Comparison of ENCODE assay signal across 1 cellular context in the genomic region with DNA sequence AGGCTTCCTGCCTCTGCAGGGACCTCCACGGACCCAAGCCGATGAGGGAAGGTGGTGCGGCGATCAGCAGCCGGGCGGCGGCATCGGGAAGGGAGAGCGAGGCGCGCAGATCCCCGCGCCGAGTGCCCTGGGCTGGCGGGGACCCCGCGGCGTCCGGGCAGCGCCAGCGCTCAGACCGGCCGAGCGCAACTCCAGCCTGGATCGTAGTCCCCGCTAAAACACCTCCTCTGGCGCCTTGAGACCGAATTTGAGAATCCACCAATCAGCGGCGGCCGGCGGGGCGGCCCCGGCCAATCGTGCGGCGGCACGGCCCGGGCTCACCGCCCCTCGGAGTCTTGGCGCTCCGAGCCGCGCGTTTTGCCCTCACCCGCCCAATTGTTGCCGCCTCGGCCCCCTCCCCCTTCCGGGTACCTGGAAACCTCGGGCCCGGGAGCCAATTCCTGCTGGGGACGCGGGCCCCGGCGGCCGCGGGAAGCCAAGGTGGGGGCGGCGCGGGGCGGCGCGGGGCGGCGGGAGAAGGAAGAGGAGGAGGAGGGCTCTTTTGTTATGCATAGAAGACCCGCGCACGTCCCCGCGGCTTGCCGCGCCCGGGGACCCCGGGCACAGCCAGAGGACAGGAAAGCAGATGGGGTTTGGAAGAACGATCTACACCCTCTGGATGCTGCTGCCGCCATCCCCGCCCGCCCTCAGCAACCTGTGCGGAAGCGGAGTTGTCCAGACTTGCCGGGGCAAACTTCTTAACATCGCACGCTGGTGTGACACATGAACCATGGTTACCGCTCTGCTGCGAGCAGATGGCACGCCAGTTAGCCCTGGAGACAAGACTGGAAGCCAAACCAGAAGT.
TF ChIP-seq lines count a peak whose summit lies in the region.

A gene with protein sequence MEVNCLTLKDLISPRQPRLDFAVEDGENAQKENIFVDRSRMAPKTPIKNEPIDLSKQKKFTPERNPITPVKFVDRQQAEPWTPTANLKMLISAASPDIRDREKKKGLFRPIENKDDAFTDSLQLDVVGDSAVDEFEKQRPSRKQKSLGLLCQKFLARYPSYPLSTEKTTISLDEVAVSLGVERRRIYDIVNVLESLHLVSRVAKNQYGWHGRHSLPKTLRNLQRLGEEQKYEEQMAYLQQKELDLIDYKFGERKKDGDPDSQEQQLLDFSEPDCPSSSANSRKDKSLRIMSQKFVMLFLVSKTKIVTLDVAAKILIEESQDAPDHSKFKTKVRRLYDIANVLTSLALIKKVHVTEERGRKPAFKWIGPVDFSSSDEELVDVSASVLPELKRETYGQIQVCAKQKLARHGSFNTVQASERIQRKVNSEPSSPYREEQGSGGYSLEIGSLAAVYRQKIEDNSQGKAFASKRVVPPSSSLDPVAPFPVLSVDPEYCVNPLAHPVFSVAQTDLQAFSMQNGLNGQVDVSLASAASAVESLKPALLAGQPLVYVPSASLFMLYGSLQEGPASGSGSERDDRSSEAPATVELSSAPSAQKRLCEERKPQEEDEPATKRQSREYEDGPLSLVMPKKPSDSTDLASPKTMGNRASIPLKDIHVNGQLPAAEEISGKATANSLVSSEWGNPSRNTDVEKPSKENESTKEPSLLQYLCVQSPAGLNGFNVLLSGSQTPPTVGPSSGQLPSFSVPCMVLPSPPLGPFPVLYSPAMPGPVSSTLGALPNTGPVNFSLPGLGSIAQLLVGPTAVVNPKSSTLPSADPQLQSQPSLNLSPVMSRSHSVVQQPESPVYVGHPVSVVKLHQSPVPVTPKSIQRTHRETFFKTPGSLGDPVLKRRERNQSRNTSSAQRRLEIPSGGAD (minus strand): TSS at position 209 of the 844 bp plus-strand sequence. CDS start 934 bp downstream, outside the sequence.

TF ChIP-seq in HepG2, 621 proteins besides CTCF, POLR2A, EP300 and RAD21 (continued from another document and continues in another):
- TF ChIP-seq, protein P1, sequence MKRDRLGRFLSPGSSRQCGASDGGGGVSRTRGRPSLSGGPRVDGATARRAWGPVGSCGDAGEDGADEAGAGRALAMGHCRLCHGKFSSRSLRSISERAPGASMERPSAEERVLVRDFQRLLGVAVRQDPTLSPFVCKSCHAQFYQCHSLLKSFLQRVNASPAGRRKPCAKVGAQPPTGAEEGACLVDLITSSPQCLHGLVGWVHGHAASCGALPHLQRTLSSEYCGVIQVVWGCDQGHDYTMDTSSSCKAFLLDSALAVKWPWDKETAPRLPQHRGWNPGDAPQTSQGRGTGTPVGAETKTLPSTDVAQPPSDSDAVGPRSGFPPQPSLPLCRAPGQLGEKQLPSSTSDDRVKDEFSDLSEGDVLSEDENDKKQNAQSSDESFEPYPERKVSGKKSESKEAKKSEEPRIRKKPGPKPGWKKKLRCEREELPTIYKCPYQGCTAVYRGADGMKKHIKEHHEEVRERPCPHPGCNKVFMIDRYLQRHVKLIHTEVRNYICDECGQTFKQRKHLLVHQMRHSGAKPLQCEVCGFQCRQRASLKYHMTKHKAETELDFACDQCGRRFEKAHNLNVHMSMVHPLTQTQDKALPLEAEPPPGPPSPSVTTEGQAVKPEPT (CRISPR knock-in tag; IDR thresholded peaks at IDR 0.05; ENCODE audit: low read depth): no peak
- TF ChIP-seq, protein P2, sequence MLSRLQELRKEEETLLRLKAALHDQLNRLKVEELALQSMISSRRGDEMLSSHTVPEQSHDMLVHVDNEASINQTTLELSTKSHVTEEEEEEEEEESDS (CRISPR knock-in tag; IDR thresholded peaks at IDR 0.05; ENCODE audit: borderline replicate concordance): no peak
- TF ChIP-seq, protein P3, sequence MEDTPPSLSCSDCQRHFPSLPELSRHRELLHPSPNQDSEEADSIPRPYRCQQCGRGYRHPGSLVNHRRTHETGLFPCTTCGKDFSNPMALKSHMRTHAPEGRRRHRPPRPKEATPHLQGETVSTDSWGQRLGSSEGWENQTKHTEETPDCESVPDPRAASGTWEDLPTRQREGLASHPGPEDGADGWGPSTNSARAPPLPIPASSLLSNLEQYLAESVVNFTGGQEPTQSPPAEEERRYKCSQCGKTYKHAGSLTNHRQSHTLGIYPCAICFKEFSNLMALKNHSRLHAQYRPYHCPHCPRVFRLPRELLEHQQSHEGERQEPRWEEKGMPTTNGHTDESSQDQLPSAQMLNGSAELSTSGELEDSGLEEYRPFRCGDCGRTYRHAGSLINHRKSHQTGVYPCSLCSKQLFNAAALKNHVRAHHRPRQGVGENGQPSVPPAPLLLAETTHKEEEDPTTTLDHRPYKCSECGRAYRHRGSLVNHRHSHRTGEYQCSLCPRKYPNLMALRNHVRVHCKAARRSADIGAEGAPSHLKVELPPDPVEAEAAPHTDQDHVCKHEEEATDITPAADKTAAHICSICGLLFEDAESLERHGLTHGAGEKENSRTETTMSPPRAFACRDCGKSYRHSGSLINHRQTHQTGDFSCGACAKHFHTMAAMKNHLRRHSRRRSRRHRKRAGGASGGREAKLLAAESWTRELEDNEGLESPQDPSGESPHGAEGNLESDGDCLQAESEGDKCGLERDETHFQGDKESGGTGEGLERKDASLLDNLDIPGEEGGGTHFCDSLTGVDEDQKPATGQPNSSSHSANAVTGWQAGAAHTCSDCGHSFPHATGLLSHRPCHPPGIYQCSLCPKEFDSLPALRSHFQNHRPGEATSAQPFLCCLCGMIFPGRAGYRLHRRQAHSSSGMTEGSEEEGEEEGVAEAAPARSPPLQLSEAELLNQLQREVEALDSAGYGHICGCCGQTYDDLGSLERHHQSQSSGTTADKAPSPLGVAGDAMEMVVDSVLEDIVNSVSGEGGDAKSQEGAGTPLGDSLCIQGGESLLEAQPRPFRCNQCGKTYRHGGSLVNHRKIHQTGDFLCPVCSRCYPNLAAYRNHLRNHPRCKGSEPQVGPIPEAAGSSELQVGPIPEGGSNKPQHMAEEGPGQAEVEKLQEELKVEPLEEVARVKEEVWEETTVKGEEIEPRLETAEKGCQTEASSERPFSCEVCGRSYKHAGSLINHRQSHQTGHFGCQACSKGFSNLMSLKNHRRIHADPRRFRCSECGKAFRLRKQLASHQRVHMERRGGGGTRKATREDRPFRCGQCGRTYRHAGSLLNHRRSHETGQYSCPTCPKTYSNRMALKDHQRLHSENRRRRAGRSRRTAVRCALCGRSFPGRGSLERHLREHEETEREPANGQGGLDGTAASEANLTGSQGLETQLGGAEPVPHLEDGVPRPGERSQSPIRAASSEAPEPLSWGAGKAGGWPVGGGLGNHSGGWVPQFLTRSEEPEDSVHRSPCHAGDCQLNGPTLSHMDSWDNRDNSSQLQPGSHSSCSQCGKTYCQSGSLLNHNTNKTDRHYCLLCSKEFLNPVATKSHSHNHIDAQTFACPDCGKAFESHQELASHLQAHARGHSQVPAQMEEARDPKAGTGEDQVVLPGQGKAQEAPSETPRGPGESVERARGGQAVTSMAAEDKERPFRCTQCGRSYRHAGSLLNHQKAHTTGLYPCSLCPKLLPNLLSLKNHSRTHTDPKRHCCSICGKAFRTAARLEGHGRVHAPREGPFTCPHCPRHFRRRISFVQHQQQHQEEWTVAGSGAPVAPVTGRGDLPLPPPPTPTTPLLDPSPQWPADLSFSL (CRISPR knock-in tag; IDR thresholded peaks at IDR 0.05): no peak
- TF ChIP-seq ZMAT3 (CRISPR knock-in tag; conservative IDR thresholded peaks at IDR 0.05): 0 out of 2 replicates have a peak, but pooled peaks have one; percentile 25
- no peak for TF ChIP-seq RBAK (CRISPR knock-in tag; IDR thresholded peaks at IDR 0.05)
- no peak for TF ChIP-seq NCOA2 (CRISPR knock-in tag; IDR thresholded peaks at IDR 0.05)
- TF ChIP-seq HNRNPLL (IDR thresholded peaks at IDR 0.05; ENCODE audit: low read depth, low read length, poor library complexity, severe bottlenecking): peak; percentile 89
- TF ChIP-seq, protein P4, sequence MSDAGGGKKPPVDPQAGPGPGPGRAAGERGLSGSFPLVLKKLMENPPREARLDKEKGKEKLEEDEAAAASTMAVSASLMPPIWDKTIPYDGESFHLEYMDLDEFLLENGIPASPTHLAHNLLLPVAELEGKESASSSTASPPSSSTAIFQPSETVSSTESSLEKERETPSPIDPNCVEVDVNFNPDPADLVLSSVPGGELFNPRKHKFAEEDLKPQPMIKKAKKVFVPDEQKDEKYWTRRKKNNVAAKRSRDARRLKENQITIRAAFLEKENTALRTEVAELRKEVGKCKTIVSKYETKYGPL (CRISPR knock-in tag; IDR thresholded peaks at IDR 0.05): no peak
- peak; percentile 86 for TF ChIP-seq NFYB (CRISPR knock-in tag; IDR thresholded peaks at IDR 0.05)
- no peak for TF ChIP-seq MEIS1 (CRISPR knock-in tag; IDR thresholded peaks at IDR 0.05; ENCODE audit: borderline replicate concordance)
- TF ChIP-seq ZFP82 (CRISPR knock-in tag; IDR thresholded peaks at IDR 0.05; ENCODE audit: borderline replicate concordance): peak; percentile 47; the same call in 1 of the 2 replicates
- TF ChIP-seq ZNF17 (CRISPR knock-in tag; IDR thresholded peaks at IDR 0.05): no peak
- TF ChIP-seq, protein P5, sequence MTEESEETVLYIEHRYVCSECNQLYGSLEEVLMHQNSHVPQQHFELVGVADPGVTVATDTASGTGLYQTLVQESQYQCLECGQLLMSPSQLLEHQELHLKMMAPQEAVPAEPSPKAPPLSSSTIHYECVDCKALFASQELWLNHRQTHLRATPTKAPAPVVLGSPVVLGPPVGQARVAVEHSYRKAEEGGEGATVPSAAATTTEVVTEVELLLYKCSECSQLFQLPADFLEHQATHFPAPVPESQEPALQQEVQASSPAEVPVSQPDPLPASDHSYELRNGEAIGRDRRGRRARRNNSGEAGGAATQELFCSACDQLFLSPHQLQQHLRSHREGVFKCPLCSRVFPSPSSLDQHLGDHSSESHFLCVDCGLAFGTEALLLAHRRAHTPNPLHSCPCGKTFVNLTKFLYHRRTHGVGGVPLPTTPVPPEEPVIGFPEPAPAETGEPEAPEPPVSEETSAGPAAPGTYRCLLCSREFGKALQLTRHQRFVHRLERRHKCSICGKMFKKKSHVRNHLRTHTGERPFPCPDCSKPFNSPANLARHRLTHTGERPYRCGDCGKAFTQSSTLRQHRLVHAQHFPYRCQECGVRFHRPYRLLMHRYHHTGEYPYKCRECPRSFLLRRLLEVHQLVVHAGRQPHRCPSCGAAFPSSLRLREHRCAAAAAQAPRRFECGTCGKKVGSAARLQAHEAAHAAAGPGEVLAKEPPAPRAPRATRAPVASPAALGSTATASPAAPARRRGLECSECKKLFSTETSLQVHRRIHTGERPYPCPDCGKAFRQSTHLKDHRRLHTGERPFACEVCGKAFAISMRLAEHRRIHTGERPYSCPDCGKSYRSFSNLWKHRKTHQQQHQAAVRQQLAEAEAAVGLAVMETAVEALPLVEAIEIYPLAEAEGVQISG (CRISPR knock-in tag; IDR thresholded peaks at IDR 0.05): peak; percentile 57
- no peak for TF ChIP-seq NKX3-1 (CRISPR knock-in tag; IDR thresholded peaks at IDR 0.05)
- no peak for TF ChIP-seq ATF7 (IDR thresholded peaks at IDR 0.05)
- TF ChIP-seq ATF7 (CRISPR knock-in tag; IDR thresholded peaks at IDR 0.05): no peak
- TF ChIP-seq, protein P6, sequence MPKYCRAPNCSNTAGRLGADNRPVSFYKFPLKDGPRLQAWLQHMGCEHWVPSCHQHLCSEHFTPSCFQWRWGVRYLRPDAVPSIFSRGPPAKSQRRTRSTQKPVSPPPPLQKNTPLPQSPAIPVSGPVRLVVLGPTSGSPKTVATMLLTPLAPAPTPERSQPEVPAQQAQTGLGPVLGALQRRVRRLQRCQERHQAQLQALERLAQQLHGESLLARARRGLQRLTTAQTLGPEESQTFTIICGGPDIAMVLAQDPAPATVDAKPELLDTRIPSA (CRISPR knock-in tag; IDR thresholded peaks at IDR 0.05; ENCODE audit: borderline replicate concordance): no peak
- TF ChIP-seq ZNF709 (CRISPR knock-in tag; IDR thresholded peaks at IDR 0.05): peak; percentile 84
- TF ChIP-seq EHMT2 (IDR thresholded peaks at IDR 0.05; ENCODE audit: borderline replicate concordance, low read depth, low read length): no peak
- TF ChIP-seq NFIB (CRISPR knock-in tag; IDR thresholded peaks at IDR 0.05; ENCODE audit: borderline replicate concordance): no peak
- no peak for TF ChIP-seq ETV5 (CRISPR knock-in tag; IDR thresholded peaks at IDR 0.05; ENCODE audit: borderline replicate concordance)
- no peak for TF ChIP-seq NR2F6 (IDR thresholded peaks at IDR 0.05)
- no peak for TF ChIP-seq NR2F6 (CRISPR knock-in tag; IDR thresholded peaks at IDR 0.05)
- TF ChIP-seq MBD4 (IDR thresholded peaks at IDR 0.05; ENCODE audit: borderline replicate concordance, low read length): no peak
- no peak for TF ChIP-seq ZNF644 (CRISPR knock-in tag; IDR thresholded peaks at IDR 0.05; ENCODE audit: low read depth)
- 0 out of 2 replicates have a peak, but pooled peaks have one; percentile 31 for TF ChIP-seq SPEN (CRISPR knock-in tag; IDR thresholded peaks at IDR 0.05; ENCODE audit: low read depth)
- no peak for TF ChIP-seq MAZ (IDR thresholded peaks at IDR 0.05; ENCODE audit: borderline replicate concordance, low read depth, low read length)
- TF ChIP-seq MAZ (CRISPR knock-in tag; IDR thresholded peaks at IDR 0.05; ENCODE audit: low read depth): peak; percentile 28; the same call in 1 of the 2 replicates
- TF ChIP-seq ZNF337 (CRISPR knock-in tag; IDR thresholded peaks at IDR 0.05; ENCODE audit: borderline replicate concordance, low read depth): no peak
- TF ChIP-seq MTA1 (CRISPR knock-in tag; IDR thresholded peaks at IDR 0.05; ENCODE audit: borderline replicate concordance): no peak; the same call in 1 of the 2 replicates
- TF ChIP-seq ZNF530 (CRISPR knock-in tag; IDR thresholded peaks at IDR 0.05; ENCODE audit: low read depth): no peak
- TF ChIP-seq ZNF44 (CRISPR knock-in tag; IDR thresholded peaks at IDR 0.05): no peak
- no peak for TF ChIP-seq PCBP2 (optimal IDR thresholded peaks at IDR 0.05; ENCODE audit: low read depth, low read length, poor library complexity, severe bottlenecking)
- TF ChIP-seq U2AF1 (optimal IDR thresholded peaks at IDR 0.05; ENCODE audit: low read depth, low read length): no peak
- TF ChIP-seq ZNF263 (CRISPR knock-in tag; IDR thresholded peaks at IDR 0.05): no peak; the same call in 1 of the 2 replicates
- TF ChIP-seq, protein P7, sequence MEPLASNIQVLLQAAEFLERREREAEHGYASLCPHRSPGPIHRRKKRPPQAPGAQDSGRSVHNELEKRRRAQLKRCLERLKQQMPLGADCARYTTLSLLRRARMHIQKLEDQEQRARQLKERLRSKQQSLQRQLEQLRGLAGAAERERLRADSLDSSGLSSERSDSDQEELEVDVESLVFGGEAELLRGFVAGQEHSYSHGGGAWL (CRISPR knock-in tag; IDR thresholded peaks at IDR 0.05): no peak
- TF ChIP-seq ZNF703 (CRISPR knock-in tag; IDR thresholded peaks at IDR 0.05; ENCODE audit: borderline replicate concordance): no peak
- TF ChIP-seq HOXA5 (CRISPR knock-in tag; IDR thresholded peaks at IDR 0.05): no peak
- TF ChIP-seq SMARCC2 (IDR thresholded peaks at IDR 0.05): no peak
- TF ChIP-seq, protein P8, sequence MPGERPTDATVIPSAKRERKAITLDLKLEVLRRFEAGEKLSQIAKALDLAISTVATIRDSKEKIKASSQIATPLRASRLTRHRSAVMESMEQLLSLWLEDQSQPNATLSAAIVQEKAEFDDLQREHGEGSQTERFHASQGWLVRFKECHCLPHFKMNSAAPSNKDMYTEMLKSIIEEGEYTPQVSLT (CRISPR knock-in tag; IDR thresholded peaks at IDR 0.05; ENCODE audit: borderline replicate concordance, low read depth): no peak
- TF ChIP-seq, protein P9, sequence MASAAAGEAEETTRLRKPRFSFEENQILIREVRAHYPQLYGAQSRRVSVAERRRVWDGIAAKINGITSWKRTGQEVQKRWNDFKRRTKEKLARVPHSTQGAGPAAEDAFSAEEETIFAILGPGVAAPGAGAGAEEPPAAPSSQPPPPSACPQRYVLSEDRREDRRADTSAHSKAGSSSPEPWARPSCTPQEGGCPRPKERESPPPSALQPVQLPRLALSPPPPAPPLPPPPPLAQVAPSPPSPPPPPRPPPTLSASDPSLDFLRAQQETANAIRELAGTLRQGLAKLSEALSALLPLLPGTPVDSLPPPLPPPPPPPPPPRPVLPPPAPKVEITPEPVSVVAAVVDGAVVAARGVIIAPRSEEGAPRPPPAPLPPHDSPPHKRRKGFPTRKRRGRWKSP (CRISPR knock-in tag; IDR thresholded peaks at IDR 0.05): peak; percentile 100
- TF ChIP-seq MIXL1 (CRISPR knock-in tag; IDR thresholded peaks at IDR 0.05): no peak
- TF ChIP-seq TGIF2 (CRISPR knock-in tag; IDR thresholded peaks at IDR 0.05): no peak
- no peak for TF ChIP-seq CEBPG (CRISPR knock-in tag; IDR thresholded peaks at IDR 0.05)
- no peak for TF ChIP-seq ZNF713 (CRISPR knock-in tag; IDR thresholded peaks at IDR 0.05)
